In the genomic region with DNA sequence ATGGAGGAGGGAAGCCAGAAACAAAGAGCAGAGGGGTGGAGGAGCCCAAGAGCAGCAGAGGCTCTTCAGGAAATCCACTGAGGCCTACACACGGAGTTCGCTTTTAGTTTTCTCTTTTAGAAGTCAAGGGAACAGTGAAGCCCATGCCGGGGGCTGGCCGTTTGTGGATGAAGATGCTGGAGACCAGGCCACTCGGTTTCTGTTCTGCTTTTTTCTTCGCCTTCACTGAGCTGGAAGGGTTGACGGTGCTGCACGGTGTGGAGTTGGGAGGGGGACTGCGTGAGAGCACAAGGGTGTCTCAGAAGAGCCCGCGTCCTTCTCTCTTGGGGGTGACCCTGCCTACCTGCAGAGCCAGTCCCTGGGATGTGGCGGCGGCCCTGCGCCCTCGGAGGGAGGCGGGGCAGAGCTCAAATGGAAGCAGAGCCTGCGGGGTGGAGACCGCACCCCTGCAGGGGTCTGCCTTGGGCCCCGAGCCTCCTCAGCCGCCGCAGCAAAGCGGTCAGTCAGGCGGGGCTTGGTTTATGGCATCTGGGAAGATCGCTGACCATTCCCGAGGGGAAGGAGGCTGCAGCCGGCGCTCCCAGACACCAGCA, we compare ENCODE assay signal across 1 cellular context.
TF ChIP-seq lines count a peak whose summit lies in the region.

No MANE protein-coding gene starts in this region.

TF ChIP-seq in GM23338, 12 proteins besides CTCF, POLR2A, EP300 and RAD21 (continued from another document):
- TF ChIP-seq, protein P1, sequence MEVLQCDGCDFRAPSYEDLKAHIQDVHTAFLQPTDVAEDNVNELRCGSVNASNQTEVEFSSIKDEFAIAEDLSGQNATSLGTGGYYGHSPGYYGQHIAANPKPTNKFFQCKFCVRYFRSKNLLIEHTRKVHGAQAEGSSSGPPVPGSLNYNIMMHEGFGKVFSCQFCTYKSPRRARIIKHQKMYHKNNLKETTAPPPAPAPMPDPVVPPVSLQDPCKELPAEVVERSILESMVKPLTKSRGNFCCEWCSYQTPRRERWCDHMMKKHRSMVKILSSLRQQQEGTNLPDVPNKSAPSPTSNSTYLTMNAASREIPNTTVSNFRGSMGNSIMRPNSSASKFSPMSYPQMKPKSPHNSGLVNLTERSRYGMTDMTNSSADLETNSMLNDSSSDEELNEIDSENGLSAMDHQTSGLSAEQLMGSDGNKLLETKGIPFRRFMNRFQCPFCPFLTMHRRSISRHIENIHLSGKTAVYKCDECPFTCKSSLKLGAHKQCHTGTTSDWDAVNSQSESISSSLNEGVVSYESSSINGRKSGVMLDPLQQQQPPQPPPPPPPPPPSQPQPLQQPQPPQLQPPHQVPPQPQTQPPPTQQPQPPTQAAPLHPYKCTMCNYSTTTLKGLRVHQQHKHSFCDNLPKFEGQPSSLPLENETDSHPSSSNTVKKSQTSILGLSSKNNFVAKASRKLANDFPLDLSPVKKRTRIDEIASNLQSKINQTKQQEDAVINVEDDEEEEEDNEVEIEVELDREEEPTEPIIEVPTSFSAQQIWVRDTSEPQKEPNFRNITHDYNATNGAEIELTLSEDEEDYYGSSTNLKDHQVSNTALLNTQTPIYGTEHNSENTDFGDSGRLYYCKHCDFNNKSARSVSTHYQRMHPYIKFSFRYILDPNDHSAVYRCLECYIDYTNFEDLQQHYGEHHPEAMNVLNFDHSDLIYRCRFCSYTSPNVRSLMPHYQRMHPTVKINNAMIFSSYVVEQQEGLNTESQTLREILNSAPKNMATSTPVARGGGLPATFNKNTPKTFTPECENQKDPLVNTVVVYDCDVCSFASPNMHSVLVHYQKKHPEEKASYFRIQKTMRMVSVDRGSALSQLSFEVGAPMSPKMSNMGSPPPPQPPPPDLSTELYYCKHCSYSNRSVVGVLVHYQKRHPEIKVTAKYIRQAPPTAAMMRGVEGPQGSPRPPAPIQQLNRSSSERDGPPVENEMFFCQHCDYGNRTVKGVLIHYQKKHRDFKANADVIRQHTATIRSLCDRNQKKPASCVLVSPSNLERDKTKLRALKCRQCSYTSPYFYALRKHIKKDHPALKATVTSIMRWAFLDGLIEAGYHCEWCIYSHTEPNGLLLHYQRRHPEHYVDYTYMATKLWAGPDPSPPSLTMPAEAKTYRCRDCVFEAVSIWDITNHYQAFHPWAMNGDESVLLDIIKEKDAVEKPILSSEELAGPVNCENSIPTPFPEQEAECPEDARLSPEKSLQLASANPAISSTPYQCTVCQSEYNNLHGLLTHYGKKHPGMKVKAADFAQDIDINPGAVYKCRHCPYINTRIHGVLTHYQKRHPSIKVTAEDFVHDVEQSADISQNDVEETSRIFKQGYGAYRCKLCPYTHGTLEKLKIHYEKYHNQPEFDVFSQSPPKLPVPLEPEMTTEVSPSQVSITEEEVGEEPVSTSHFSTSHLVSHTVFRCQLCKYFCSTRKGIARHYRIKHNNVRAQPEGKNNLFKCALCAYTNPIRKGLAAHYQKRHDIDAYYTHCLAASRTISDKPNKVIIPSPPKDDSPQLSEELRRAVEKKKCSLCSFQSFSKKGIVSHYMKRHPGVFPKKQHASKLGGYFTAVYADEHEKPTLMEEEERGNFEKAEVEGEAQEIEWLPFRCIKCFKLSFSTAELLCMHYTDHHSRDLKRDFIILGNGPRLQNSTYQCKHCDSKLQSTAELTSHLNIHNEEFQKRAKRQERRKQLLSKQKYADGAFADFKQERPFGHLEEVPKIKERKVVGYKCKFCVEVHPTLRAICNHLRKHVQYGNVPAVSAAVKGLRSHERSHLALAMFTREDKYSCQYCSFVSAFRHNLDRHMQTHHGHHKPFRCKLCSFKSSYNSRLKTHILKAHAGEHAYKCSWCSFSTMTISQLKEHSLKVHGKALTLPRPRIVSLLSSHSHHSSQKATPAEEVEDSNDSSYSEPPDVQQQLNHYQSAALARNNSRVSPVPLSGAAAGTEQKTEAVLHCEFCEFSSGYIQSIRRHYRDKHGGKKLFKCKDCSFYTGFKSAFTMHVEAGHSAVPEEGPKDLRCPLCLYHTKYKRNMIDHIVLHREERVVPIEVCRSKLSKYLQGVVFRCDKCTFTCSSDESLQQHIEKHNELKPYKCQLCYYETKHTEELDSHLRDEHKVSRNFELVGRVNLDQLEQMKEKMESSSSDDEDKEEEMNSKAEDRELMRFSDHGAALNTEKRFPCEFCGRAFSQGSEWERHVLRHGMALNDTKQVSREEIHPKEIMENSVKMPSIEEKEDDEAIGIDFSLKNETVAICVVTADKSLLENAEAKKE (CRISPR knock-in tag; IDR thresholded peaks at IDR 0.05), result no peak
- TF ChIP-seq STAT1 (IDR thresholded peaks at IDR 0.05; ENCODE audit: unreplicated experiment), result no peak
- no peak for TF ChIP-seq ZNF114 (CRISPR knock-in tag; IDR thresholded peaks at IDR 0.05)
- no peak for TF ChIP-seq POLR2AphosphoS5 (IDR thresholded peaks at IDR 0.05; ENCODE audit: low read depth)
